In the genomic region with DNA sequence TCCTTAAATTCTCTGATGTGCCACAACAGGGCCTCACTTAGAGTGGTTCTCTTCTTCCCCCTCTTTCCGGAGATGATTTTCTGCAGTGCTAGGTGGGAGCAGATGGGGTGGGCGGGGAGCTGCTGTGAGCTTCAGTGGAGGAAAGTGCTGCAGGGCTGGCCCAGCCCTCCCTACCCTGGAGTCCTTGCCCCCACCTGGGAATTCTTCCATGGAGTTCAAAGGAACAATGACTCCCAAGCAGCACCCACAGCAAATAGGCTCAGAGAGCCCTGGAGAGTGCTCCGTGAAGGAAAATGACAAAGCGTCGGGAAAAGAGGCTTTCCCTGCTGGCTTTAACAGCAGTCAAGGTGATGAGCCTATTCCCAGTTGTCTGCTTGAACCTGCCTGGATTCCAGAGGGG, we compare ENCODE assay signal across 21 cellular contexts. TPM values are rescaled to one million over a fixed set of nuclear protein-coding genes. Genes with fewer than 3 reads are reported as not detected.
A peak's percentile ranks its signal among the peaks of the same experiment; 100 is the strongest.
DNase-seq lines count a peak whose midpoint lies in the region; ATAC-seq, FAIRE-seq and TF ChIP-seq lines count a peak whose summit lies in the region.
"Had no signal": no experiment of that assay in that cellular context is flagged by ENCODE, and none has a peak within 500 bp of the region (broad histone marks: within the 10 kb centered on the region; RNA-seq: fewer than 3 reads in every experiment).

No MANE protein-coding gene starts in this region.

- H3K36me3 ChIP-seq in left lung, result no peaks in the 10 kb centered on the region
- H3K36me3 ChIP-seq: HAP-1, Peyer's patch had no signal

- ATAC-seq in left lung, result no peak
- ATAC-seq: A549, SK-N-SH treated with all-trans-retinoic acid at 6 μM for 48 hours, T-cell had no signal

- peaks cover 0 to 9% of the 10 kb centered on the region in 2 donors for H3K4me1 ChIP-seq in left lung
- H3K4me1 ChIP-seq: A549, HAP-1, Peyer's patch had no signal

- TF ChIP-seq CTCF in D721Med (IDR thresholded peaks at IDR 0.05; ENCODE audit: insufficient read depth, missing control alignments) (no peak), left lung (IDR thresholded peaks at IDR 0.05) (no peak)

- intact Hi-C loops in head of caudate nucleus (cut with DNase I), result no loop called here
- intact Hi-C loops in left lung (cut with DNase I), result loop anchor here in 1 of 2 donors (10.0 kb wide), 1 partner anchor 343 kb away; no protein-coding TSS in a partner anchor

- no peak overlapping the region for H3K27ac ChIP-seq in left lung
- H3K27ac ChIP-seq: A549, Peyer's patch had no signal

- H3K4me3 ChIP-seq in left lung, result no peak overlapping the region
- H3K4me3 ChIP-seq: A549, HAP-1, Peyer's patch had no signal

- DNase-seq in D721Med (ENCODE audit: insufficient read length, low spot score) (no peak), NCI-H1694 (lab: John Stamatoyannopoulos, UW) (peak; percentile 39), NCI-H82 (lab: John Stamatoyannopoulos, UW) (peak; percentile 45), head of caudate nucleus (peak in 37 of 42 donors; percentile 12 to 80 (median 42)), midbrain (lab: John Stamatoyannopoulos, UW) (no peak), germinal center (ENCODE audit: low spot score) (no peak), left lung (no peak)
- DNase-seq: DMS79 treated with DMSO at 0.1 percent for 48 hours; KBM-7; MM.1S; NCI-H1048; NCI-H1417 treated with DMSO at 0.1 percent for 48 hours; NCI-H1930; NK-92 treated with Interleukin-12 subunit alpha and Interleukin-12 subunit beta, amount 100 ng/mL, for 24 hours; Peyer's patch; T-cell had no signal

- H3K9me3 ChIP-seq in left lung, result no peaks in the 10 kb centered on the region
- H3K9me3 ChIP-seq: A549, HAP-1, Peyer's patch had no signal

- H3K27me3 ChIP-seq in left lung, result peaks cover 0 to 4% of the 10 kb centered on the region in 2 donors
- H3K27me3 ChIP-seq: Peyer's patch had no signal

- FAIRE-seq in D721Med (lab: Jason Lieb, UNC), result peak; percentile 38
- FAIRE-seq: A549 had no signal

RNA-seq across cellular contexts. Expression of gene LOXHD1, which starts 28.8 kb away (rescaled TPM):
- under 1 TPM; 0.52 to 0.76 TPM for total RNA-seq in left lung
- total RNA-seq: B cell, HT1080 had no signal

Comparison
In these comparisons a context has a peak if more than half of its experiments do, and no peak if none do; other contexts are left out.
1. DNase-seq: peak in NCI-H1694 (single experiment), NCI-H82 (single experiment) and head of caudate nucleus (37 of 42); none in D721Med (single experiment), midbrain (single experiment), germinal center (single experiment) and left lung (0 of 2).